In genomic region chr5:60340965-60341471, GRCh38 we compare ENCODE assay signal across 13 cellular contexts.
DNase-seq lines count a peak whose midpoint lies in the region; ATAC-seq, FAIRE-seq and TF ChIP-seq lines count a peak whose summit lies in the region.
"Had no signal": no experiment of that assay in that cellular context is flagged by ENCODE, and none has a peak within 500 bp of the region (broad histone marks: within the 10 kb centered on the region; RNA-seq: fewer than 3 reads in every experiment).

No MANE protein-coding gene starts in this region.

- peaks cover 7 to 8% of the 10 kb centered on the region in 2 donors for H3K9me3 Mint-ChIP-seq in stimulated activated naive CD8-positive, alpha-beta T cell treated with anti-CD3 and anti-CD28 coated beads, Interleukin-15, amount 100 ng/mL, for 72 hours
- H3K9me3 Mint-ChIP-seq in astrocyte (ENCODE audit: unreplicated experiment), result no peaks in the 10 kb centered on the region
- H3K9me3 Mint-ChIP-seq in GM23338, result no peaks in the 10 kb centered on the region

- peak; percentile 52 for ATAC-seq in stimulated activated naive CD8-positive, alpha-beta T cell treated with anti-CD3 and anti-CD28 coated beads, Interleukin-15, amount 100 ng/mL, for 72 hours
- no peak for ATAC-seq in stimulated activated naive CD8-positive, alpha-beta T cell treated with anti-CD3 and anti-CD28 coated beads, Interleukin-15, Interleukin-2, amounts not matched to agents 100 U/mL and 50 U/mL, for 24 hours
- ATAC-seq in HG02885 (IDR thresholded peaks at IDR 0.05; ENCODE audit: poor library complexity, unreplicated experiment) (peak; percentile 65), GM23338 (no peak), GM18873 (IDR thresholded peaks at IDR 0.05; ENCODE audit: low FRiP score, unreplicated experiment) (no peak)
- ATAC-seq: Panc1 had no signal

- no peaks in the 10 kb centered on the region for H4K20me1 ChIP-seq in astrocyte (ENCODE audit: insufficient read depth, low read length)
- H4K20me1 ChIP-seq in GM23338 (replicated peaks; ENCODE audit: insufficient read depth), result no peaks in the 10 kb centered on the region; the same call in 1 of the 2 replicates

- H3K4me2 ChIP-seq in astrocyte (ENCODE audit: low read length), result no peak overlapping the region
- H3K4me2 ChIP-seq in GM23338, result no peak overlapping the region

- H3K4me1 ChIP-seq in astrocyte (ENCODE audit: insufficient read depth, low read length) (no peaks in the 10 kb centered on the region), GM23338 (ENCODE audit: insufficient read depth) (no peaks in the 10 kb centered on the region)

- H3K27ac ChIP-seq in astrocyte (ENCODE audit: low read depth, low read length) (no peak overlapping the region), GM23338 (ENCODE audit: low read depth) (no peak overlapping the region)
- H3K27ac ChIP-seq: VCaP had no signal

- H3K4me1 Mint-ChIP-seq in stimulated activated naive CD8-positive, alpha-beta T cell treated with anti-CD3 and anti-CD28 coated beads, Interleukin-15, amount 100 ng/mL, for 72 hours, result no peaks in the 10 kb centered on the region
- H3K4me1 Mint-ChIP-seq in astrocyte (ENCODE audit: low read depth, unreplicated experiment) (no peaks in the 10 kb centered on the region), GM23338 (no peaks in the 10 kb centered on the region)

- H3K36me3 ChIP-seq in astrocyte (ENCODE audit: insufficient read depth, low read length) (no peaks in the 10 kb centered on the region), GM23338 (ENCODE audit: insufficient read depth) (no peaks in the 10 kb centered on the region)

- no peak overlapping the region for H3K9ac ChIP-seq in astrocyte (ENCODE audit: low read length)

- H3K4me3 Mint-ChIP-seq in stimulated activated naive CD8-positive, alpha-beta T cell treated with anti-CD3 and anti-CD28 coated beads, Interleukin-15, amount 100 ng/mL, for 72 hours, result no peak overlapping the region
- H3K4me3 Mint-ChIP-seq in astrocyte (ENCODE audit: unreplicated experiment), result no peak overlapping the region
- no peak overlapping the region for H3K4me3 Mint-ChIP-seq in GM23338

- H3K4me3 ChIP-seq in astrocyte (ENCODE audit: insufficient read depth, low read depth, low read length) (no peak overlapping the region), GM23338 (no peak overlapping the region)

- H3K27ac Mint-ChIP-seq in stimulated activated naive CD8-positive, alpha-beta T cell treated with anti-CD3 and anti-CD28 coated beads, Interleukin-15, amount 100 ng/mL, for 72 hours, result no peak overlapping the region
- H3K27ac Mint-ChIP-seq in astrocyte (ENCODE audit: unreplicated experiment) (no peak overlapping the region), GM23338 (no peak overlapping the region)

- no peaks in the 10 kb centered on the region for H3K27me3 Mint-ChIP-seq in stimulated activated naive CD8-positive, alpha-beta T cell treated with anti-CD3 and anti-CD28 coated beads, Interleukin-15, amount 100 ng/mL, for 72 hours
- H3K27me3 Mint-ChIP-seq in astrocyte (ENCODE audit: low read depth, unreplicated experiment), result no peaks in the 10 kb centered on the region
- no peaks in the 10 kb centered on the region for H3K27me3 Mint-ChIP-seq in GM23338 (ENCODE audit: insufficient read depth, low read depth, poor library complexity)

- H3K27me3 ChIP-seq in astrocyte (ENCODE audit: insufficient read depth, low read length) (no peaks in the 10 kb centered on the region), GM23338 (ENCODE audit: insufficient read depth) (no peaks in the 10 kb centered on the region)

- H3K9me2 ChIP-seq in GM23338 (ENCODE audit: insufficient read depth), result no peaks in the 10 kb centered on the region

- H3K79me2 ChIP-seq in astrocyte (ENCODE audit: insufficient read depth, low read length) (no peaks in the 10 kb centered on the region), GM23338 (replicated peaks; ENCODE audit: insufficient read depth) (no peaks in the 10 kb centered on the region)

- no peak for TF ChIP-seq CTCF in astrocyte (IDR thresholded peaks at IDR 0.05; ENCODE audit: insufficient read depth, low read depth, low read length)
- TF ChIP-seq CTCF in GM23338 (conservative IDR thresholded peaks at IDR 0.05; ENCODE audit: low read depth in 2 of 2), result no peak

- no peak overlapping the region for H2AFZ ChIP-seq in astrocyte (ENCODE audit: low read depth, low read length)
- no peak overlapping the region for H2AFZ ChIP-seq in GM23338

- FAIRE-seq in astrocyte (lab: Jason Lieb, UNC), result no peak

- no peaks in the 10 kb centered on the region for H3K9me3 ChIP-seq in astrocyte (ENCODE audit: insufficient read depth, low read depth, low read length)

- H3K36me3 Mint-ChIP-seq in astrocyte (ENCODE audit: low read depth, unreplicated experiment) (no peaks in the 10 kb centered on the region), GM23338 (ENCODE audit: low read depth) (no peaks in the 10 kb centered on the region)

- no peaks in the 10 kb centered on the region for H3F3A ChIP-seq in GM23338 (replicated peaks; ENCODE audit: low read depth)

- no peak for DNase-seq in stimulated activated naive CD8-positive, alpha-beta T cell treated with anti-CD3 and anti-CD28 coated beads, Interleukin-15, amount 100 ng/mL, for 72 hours
- no peak for DNase-seq in stimulated activated naive CD8-positive, alpha-beta T cell treated with anti-CD3 and anti-CD28 coated beads, Interleukin-15, Interleukin-2, amounts not matched to agents 100 U/mL and 50 U/mL, for 24 hours
- DNase-seq in astrocyte (ENCODE audit: low read depth), result peak; percentile 37
- DNase-seq in GM23338 (ENCODE audit: low spot score), result no peak
- no peak for DNase-seq in EL
- DNase-seq in stimulated activated CD4-positive, alpha-beta T cell treated with anti-CD3 and anti-CD28 coated beads, Interleukin-4, amount 100 ng/mL, for 4 hours, result no peak
- DNase-seq: GDM1; NCI-H146; stimulated activated CD4-positive, alpha-beta T cell treated with anti-CD3 and anti-CD28 coated beads, Interleukin-1b, Interleukin-23, amount 100 ng/mL, for 48 hours had no signal

TF ChIP-seq in GM23338, 12 proteins besides CTCF, POLR2A, EP300 and RAD21 (continues in another document):
- TF ChIP-seq STAT1 (IDR thresholded peaks at IDR 0.05; ENCODE audit: unreplicated experiment) (no peak), ETS1 (IDR thresholded peaks at IDR 0.05) (no peak), ZNF114 (CRISPR knock-in tag; IDR thresholded peaks at IDR 0.05) (no peak), NANOG (IDR thresholded peaks at IDR 0.05; ENCODE audit: borderline replicate concordance) (no peak), CREB1 (CRISPR knock-in tag; IDR thresholded peaks at IDR 0.05; ENCODE audit: low read depth) (no peak), JUNB (IDR thresholded peaks at IDR 0.05; ENCODE audit: unreplicated experiment) (no peak), EZH2 (IDR thresholded peaks at IDR 0.05; ENCODE audit: low read depth, unreplicated experiment) (no peak)
- TF ChIP-seq, protein P1, sequence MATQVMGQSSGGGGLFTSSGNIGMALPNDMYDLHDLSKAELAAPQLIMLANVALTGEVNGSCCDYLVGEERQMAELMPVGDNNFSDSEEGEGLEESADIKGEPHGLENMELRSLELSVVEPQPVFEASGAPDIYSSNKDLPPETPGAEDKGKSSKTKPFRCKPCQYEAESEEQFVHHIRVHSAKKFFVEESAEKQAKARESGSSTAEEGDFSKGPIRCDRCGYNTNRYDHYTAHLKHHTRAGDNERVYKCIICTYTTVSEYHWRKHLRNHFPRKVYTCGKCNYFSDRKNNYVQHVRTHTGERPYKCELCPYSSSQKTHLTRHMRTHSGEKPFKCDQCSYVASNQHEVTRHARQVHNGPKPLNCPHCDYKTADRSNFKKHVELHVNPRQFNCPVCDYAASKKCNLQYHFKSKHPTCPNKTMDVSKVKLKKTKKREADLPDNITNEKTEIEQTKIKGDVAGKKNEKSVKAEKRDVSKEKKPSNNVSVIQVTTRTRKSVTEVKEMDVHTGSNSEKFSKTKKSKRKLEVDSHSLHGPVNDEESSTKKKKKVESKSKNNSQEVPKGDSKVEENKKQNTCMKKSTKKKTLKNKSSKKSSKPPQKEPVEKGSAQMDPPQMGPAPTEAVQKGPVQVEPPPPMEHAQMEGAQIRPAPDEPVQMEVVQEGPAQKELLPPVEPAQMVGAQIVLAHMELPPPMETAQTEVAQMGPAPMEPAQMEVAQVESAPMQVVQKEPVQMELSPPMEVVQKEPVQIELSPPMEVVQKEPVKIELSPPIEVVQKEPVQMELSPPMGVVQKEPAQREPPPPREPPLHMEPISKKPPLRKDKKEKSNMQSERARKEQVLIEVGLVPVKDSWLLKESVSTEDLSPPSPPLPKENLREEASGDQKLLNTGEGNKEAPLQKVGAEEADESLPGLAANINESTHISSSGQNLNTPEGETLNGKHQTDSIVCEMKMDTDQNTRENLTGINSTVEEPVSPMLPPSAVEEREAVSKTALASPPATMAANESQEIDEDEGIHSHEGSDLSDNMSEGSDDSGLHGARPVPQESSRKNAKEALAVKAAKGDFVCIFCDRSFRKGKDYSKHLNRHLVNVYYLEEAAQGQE (IDR thresholded peaks at IDR 0.05; ENCODE audit: unreplicated experiment), result no peak

Comparison
In these comparisons a context has a peak if more than half of its experiments do, and no peak if none do; other contexts are left out.
1. ATAC-seq: peak in stimulated activated naive CD8-positive, alpha-beta T cell treated with anti-CD3 and anti-CD28 coated beads, Interleukin-15, amount 100 ng/mL, for 72 hours (single experiment) and HG02885 (single experiment); none in stimulated activated naive CD8-positive, alpha-beta T cell treated with anti-CD3 and anti-CD28 coated beads, Interleukin-15, Interleukin-2, amounts not matched to agents 100 U/mL and 50 U/mL, for 24 hours (single experiment), GM23338 (single experiment) and GM18873 (single experiment).